Comparison of ENCODE assay signal across 29 cellular contexts in genomic region chr22:20663137-20663828, GRCh38.
"Had no signal": no experiment of that assay in that cellular context is flagged by ENCODE, and none has a peak within 500 bp of the region (broad histone marks: within the 10 kb centered on the region; RNA-seq: fewer than 3 reads in every experiment).

No MANE protein-coding gene starts in this region.

- ATAC-seq: activated CD4-positive, CD25-positive, alpha-beta regulatory T cell treated with anti-CD3 and anti-CD28 coated beads, Interleukin-2, amount 50 U/mL, for 24 hours; activated CD8-positive, alpha-beta T cell treated with anti-CD3 and anti-CD28 coated beads for 36 hours; activated T-cell treated with anti-CD3 and anti-CD28 coated beads, Interleukin-2, amount 50 U/mL, for 72 hours; Panc1; SK-N-SH treated with all-trans-retinoic acid at 6 μM for 48 hours had no signal

- H3K9me3 ChIP-seq: breast epithelium, SJSA1 had no signal

- H3K4me3 ChIP-seq: adrenal gland, breast epithelium, SJSA1 had no signal

- DNase-seq: activated CD4-positive, alpha-beta T cell treated with anti-CD3 and anti-CD28 coated beads for 4 hours; activated CD8-positive, alpha-beta memory T cell treated with anti-CD3 and anti-CD28 coated beads, Interleukin-2, amount 50 U/mL, for 4 hours; activated CD8-positive, alpha-beta T cell treated with anti-CD3 and anti-CD28 coated beads for 36 hours; activated naive CD4-positive, alpha-beta T cell treated with anti-CD3 and anti-CD28 coated beads, Interleukin-2, amount 50 U/mL, for 16 hours; activated naive CD8-positive, alpha-beta T cell treated with anti-CD3 and anti-CD28 coated beads, Interleukin-2, amount 10 ng/mL, durations not matched to agents 7 days and 5 days; activated T-cell treated with anti-CD3 and anti-CD28 coated beads, Interleukin-2, amount 50 U/mL, for 72 hours; adrenal gland; aorta; central memory CD4-positive, alpha-beta T cell; KBM-7; MV-4-11; NCI-H1092 treated with DMSO at 0.1 percent for 48 hours; NCI-H1417 treated with DMSO at 0.1 percent for 48 hours; NCI-H1694 treated with DMSO at 0.1 percent for 48 hours; NCI-H2029 treated with DMSO at 0.1 percent for 48 hours; NCI-H345; NCI-H510A; NCI-H526 treated with DMSO at 0.1 percent for 48 hours; NCI-H82; NK-92 treated with Interleukin-12 subunit alpha and Interleukin-12 subunit beta, amount 100 ng/mL, for 24 hours; OCI-M1; RPMI8226; SHP77; SW 1271 had no signal

- H3K36me3 ChIP-seq: adrenal gland, breast epithelium, SJSA1 had no signal

- H3K27me3 ChIP-seq: adrenal gland, breast epithelium had no signal

- H3K4me1 ChIP-seq: adrenal gland, breast epithelium, SJSA1 had no signal

- H3K27ac ChIP-seq: adrenal gland, breast epithelium, SJSA1 had no signal
